1 cellular context compared by ENCODE assay signal in the genomic region with DNA sequence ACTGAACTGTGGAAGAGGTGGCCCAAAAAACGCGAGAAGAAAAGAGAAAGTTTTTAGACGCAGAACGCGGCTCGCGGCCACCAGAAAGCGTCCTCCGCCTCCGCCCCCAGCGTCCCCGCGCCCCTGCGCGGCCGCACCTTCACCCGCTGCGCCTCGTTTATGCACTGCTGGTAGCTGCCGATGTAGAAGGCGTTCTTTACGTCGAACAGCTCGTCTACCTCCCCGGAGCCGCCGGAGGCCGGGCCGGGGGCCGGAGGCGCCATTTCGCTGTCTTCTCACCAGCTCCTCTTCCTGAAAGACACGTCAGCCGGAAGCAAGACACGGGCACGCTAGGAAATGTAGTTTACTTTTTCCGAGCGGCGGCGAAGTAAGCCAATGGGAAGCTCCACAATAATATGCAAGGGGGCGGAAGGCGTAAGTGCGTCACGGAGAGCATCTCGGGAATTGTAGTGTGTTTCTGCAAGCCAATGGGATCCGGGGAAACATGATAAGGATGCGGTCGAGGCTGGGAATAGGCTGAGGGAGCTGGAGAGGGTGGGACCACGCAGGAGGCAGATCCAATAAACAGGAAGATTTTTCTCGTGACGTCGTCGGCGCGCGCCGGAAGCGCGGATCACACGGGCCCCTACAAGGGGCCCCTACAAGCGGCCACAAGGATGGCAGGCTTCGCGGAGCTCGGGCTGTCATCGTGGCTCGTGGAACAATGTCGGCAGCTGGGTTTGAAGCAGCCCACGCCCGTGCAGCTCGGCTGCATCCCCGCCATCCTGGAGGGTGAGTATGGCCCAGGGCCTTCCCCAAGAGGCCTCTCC.
TF ChIP-seq lines count a peak whose summit lies in the region.

COPE (minus strand) TSS at position 302 of the 809 bp plus-strand sequence; CDS start at position 263, 39 bp downstream.
A gene with protein sequence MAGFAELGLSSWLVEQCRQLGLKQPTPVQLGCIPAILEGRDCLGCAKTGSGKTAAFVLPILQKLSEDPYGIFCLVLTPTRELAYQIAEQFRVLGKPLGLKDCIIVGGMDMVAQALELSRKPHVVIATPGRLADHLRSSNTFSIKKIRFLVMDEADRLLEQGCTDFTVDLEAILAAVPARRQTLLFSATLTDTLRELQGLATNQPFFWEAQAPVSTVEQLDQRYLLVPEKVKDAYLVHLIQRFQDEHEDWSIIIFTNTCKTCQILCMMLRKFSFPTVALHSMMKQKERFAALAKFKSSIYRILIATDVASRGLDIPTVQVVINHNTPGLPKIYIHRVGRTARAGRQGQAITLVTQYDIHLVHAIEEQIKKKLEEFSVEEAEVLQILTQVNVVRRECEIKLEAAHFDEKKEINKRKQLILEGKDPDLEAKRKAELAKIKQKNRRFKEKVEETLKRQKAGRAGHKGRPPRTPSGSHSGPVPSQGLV (plus strand): TSS at position 630 of the 809 bp plus-strand sequence. CDS start 27 bp downstream, at position 657.

TF ChIP-seq in HepG2, 621 proteins besides CTCF, POLR2A, EP300 and RAD21 (continued from another document and continues in another):
- TF ChIP-seq, protein P1, sequence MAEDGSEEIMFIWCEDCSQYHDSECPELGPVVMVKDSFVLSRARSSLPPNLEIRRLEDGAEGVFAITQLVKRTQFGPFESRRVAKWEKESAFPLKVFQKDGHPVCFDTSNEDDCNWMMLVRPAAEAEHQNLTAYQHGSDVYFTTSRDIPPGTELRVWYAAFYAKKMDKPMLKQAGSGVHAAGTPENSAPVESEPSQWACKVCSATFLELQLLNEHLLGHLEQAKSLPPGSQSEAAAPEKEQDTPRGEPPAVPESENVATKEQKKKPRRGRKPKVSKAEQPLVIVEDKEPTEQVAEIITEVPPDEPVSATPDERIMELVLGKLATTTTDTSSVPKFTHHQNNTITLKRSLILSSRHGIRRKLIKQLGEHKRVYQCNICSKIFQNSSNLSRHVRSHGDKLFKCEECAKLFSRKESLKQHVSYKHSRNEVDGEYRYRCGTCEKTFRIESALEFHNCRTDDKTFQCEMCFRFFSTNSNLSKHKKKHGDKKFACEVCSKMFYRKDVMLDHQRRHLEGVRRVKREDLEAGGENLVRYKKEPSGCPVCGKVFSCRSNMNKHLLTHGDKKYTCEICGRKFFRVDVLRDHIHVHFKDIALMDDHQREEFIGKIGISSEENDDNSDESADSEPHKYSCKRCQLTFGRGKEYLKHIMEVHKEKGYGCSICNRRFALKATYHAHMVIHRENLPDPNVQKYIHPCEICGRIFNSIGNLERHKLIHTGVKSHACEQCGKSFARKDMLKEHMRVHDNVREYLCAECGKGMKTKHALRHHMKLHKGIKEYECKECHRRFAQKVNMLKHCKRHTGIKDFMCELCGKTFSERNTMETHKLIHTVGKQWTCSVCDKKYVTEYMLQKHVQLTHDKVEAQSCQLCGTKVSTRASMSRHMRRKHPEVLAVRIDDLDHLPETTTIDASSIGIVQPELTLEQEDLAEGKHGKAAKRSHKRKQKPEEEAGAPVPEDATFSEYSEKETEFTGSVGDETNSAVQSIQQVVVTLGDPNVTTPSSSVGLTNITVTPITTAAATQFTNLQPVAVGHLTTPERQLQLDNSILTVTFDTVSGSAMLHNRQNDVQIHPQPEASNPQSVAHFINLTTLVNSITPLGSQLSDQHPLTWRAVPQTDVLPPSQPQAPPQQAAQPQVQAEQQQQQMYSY (CRISPR knock-in tag; IDR thresholded peaks at IDR 0.05), result 0 out of 2 replicates have a peak, but pooled peaks have one; percentile 8
- TF ChIP-seq IRF1 (CRISPR knock-in tag; IDR thresholded peaks at IDR 0.05; ENCODE audit: low read depth) (no peak), ZNF180 (CRISPR knock-in tag; IDR thresholded peaks at IDR 0.05; ENCODE audit: borderline replicate concordance, low read depth) (no peak), ZZZ3 (CRISPR knock-in tag; IDR thresholded peaks at IDR 0.05; ENCODE audit: borderline replicate concordance) (peak; percentile 65; the same call in 1 of the 2 replicates), MIER2 (CRISPR knock-in tag; IDR thresholded peaks at IDR 0.05) (no peak), TBL1XR1 (IDR thresholded peaks at IDR 0.05; ENCODE audit: borderline replicate concordance, low read length, partially characterized antibody) (no peak), ESRRA (CRISPR knock-in tag; IDR thresholded peaks at IDR 0.05; ENCODE audit: low read depth) (no peak), ARID5B (CRISPR knock-in tag; IDR thresholded peaks at IDR 0.05) (0 out of 2 replicates have a peak, but pooled peaks have one; percentile 4), MLLT10 (CRISPR knock-in tag; IDR thresholded peaks at IDR 0.05) (no peak), HNF1B (CRISPR knock-in tag; IDR thresholded peaks at IDR 0.05) (peak; percentile 80; the same call in 1 of the 2 replicates), SIX1 (CRISPR knock-in tag; IDR thresholded peaks at IDR 0.05; ENCODE audit: borderline replicate concordance) (no peak), ZNF557 (CRISPR knock-in tag; IDR thresholded peaks at IDR 0.05) (no peak), ZNF468 (CRISPR knock-in tag; IDR thresholded peaks at IDR 0.05) (no peak), NCOA5 (CRISPR knock-in tag; IDR thresholded peaks at IDR 0.05) (no peak), MYNN (CRISPR knock-in tag; IDR thresholded peaks at IDR 0.05; ENCODE audit: low read depth) (no peak), SIN3A (IDR thresholded peaks at IDR 0.05; ENCODE audit: borderline replicate concordance, low read depth, low read length) (peak; percentile 95), ZNF543 (CRISPR knock-in tag; IDR thresholded peaks at IDR 0.05) (0 out of 2 replicates have a peak, but pooled peaks have one; percentile 50), ZNF761 (CRISPR knock-in tag; conservative IDR thresholded peaks at IDR 0.05) (no peak), CAMTA2 (CRISPR knock-in tag; IDR thresholded peaks at IDR 0.05; ENCODE audit: borderline replicate concordance) (no peak), ZNF709 (CRISPR knock-in tag; IDR thresholded peaks at IDR 0.05) (no peak), PITX1 (CRISPR knock-in tag; IDR thresholded peaks at IDR 0.05) (peak; percentile 47; the same call in 1 of the 2 replicates), TOPORS (CRISPR knock-in tag; IDR thresholded peaks at IDR 0.05) (no peak), HDAC6 (IDR thresholded peaks at IDR 0.05; ENCODE audit: low read depth, low read length) (no peak), ZBTB44 (CRISPR knock-in tag; IDR thresholded peaks at IDR 0.05) (no peak), ZNF850 (CRISPR knock-in tag; conservative IDR thresholded peaks at IDR 0.05) (no peak), ZSCAN22 (CRISPR knock-in tag; IDR thresholded peaks at IDR 0.05) (no peak), ARHGAP35 (CRISPR knock-in tag; IDR thresholded peaks at IDR 0.05; ENCODE audit: borderline replicate concordance) (no peak), GABPB1 (CRISPR knock-in tag; IDR thresholded peaks at IDR 0.05) (peak; percentile 99)
- TF ChIP-seq, protein P2, sequence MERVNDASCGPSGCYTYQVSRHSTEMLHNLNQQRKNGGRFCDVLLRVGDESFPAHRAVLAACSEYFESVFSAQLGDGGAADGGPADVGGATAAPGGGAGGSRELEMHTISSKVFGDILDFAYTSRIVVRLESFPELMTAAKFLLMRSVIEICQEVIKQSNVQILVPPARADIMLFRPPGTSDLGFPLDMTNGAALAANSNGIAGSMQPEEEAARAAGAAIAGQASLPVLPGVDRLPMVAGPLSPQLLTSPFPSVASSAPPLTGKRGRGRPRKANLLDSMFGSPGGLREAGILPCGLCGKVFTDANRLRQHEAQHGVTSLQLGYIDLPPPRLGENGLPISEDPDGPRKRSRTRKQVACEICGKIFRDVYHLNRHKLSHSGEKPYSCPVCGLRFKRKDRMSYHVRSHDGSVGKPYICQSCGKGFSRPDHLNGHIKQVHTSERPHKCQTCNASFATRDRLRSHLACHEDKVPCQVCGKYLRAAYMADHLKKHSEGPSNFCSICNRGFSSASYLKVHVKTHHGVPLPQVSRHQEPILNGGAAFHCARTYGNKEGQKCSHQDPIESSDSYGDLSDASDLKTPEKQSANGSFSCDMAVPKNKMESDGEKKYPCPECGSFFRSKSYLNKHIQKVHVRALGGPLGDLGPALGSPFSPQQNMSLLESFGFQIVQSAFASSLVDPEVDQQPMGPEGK (CRISPR knock-in tag; IDR thresholded peaks at IDR 0.05), result no peak; the same call in 1 of the 2 replicates
- TF ChIP-seq, protein P3, sequence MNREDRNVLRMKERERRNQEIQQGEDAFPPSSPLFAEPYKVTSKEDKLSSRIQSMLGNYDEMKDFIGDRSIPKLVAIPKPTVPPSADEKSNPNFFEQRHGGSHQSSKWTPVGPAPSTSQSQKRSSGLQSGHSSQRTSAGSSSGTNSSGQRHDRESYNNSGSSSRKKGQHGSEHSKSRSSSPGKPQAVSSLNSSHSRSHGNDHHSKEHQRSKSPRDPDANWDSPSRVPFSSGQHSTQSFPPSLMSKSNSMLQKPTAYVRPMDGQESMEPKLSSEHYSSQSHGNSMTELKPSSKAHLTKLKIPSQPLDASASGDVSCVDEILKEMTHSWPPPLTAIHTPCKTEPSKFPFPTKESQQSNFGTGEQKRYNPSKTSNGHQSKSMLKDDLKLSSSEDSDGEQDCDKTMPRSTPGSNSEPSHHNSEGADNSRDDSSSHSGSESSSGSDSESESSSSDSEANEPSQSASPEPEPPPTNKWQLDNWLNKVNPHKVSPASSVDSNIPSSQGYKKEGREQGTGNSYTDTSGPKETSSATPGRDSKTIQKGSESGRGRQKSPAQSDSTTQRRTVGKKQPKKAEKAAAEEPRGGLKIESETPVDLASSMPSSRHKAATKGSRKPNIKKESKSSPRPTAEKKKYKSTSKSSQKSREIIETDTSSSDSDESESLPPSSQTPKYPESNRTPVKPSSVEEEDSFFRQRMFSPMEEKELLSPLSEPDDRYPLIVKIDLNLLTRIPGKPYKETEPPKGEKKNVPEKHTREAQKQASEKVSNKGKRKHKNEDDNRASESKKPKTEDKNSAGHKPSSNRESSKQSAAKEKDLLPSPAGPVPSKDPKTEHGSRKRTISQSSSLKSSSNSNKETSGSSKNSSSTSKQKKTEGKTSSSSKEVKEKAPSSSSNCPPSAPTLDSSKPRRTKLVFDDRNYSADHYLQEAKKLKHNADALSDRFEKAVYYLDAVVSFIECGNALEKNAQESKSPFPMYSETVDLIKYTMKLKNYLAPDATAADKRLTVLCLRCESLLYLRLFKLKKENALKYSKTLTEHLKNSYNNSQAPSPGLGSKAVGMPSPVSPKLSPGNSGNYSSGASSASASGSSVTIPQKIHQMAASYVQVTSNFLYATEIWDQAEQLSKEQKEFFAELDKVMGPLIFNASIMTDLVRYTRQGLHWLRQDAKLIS (CRISPR knock-in tag; IDR thresholded peaks at IDR 0.05), result no peak
